7 cellular contexts compared by ENCODE assay signal in the genomic region with DNA sequence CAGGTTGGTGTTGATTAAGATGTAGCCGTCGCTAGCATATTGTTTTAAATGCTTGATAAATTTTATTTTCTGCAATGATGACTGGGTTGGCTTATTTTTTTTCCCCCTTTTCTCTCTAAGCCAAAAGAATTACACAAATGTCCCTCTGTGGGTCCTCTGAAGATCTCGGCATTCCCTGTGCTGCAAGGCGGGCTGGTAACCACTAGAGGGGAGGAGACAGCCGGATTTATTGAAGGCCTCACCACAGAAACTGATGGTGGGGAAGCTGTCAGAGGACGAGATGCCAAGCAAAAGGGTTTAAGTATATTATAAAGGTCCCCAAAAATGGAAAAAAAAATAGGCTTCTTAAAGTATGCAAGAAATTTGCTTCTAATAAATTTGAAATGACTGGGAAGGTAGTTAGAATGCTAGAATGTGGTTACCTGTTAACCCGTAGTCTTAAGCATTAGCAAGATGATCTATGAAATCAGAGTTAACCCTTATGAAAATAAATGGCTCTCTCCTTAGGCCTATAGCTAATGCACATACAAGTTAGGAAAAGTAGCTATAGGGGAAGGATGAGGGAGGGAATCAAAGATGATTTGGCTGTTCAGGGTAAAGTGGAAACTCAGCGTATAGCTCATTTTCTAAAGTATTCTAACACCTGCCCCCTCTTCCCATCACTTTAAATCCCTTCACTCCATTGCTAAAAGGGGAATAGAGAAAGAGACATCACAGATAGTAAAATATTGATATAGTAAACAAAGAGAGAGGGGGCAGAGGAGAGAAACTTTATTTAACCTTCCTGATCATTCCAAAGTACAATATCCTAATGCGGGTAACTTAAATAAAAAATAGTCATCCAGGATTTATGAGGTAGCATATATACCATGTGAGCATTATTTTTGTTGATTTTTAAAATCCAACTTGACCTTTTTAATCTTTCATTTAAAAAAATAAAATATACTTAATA.
DNase-seq lines count a peak whose midpoint lies in the region; ATAC-seq, FAIRE-seq and TF ChIP-seq lines count a peak whose summit lies in the region.

No MANE protein-coding gene starts in this region.

- H3K4me3 ChIP-seq in Peyer's patch: no peak overlapping the region
- H3K4me3 ChIP-seq in CD8-positive, alpha-beta T cell (ENCODE audit: low read depth, low read length): no peak overlapping the region

- no peak for TF ChIP-seq POLR2A in Peyer's patch (IDR thresholded peaks at IDR 0.05)

- ATAC-seq in HG03342 (IDR thresholded peaks at IDR 0.05; ENCODE audit: unreplicated experiment): peak; percentile 76
- peak; percentile 63 to 68 for ATAC-seq in stimulated activated naive B cell treated with anti-CD40 and anti-IgM and Interleukin-4, amounts not matched to agents 10 μg/mL and 1 μg/mL and 100 μg/mL, for 72 hours (replicated peaks)
- no peak for ATAC-seq in CD8-positive, alpha-beta T cell

- H3K9me3 Mint-ChIP-seq in stimulated activated naive B cell treated with anti-CD40 and anti-IgM and Interleukin-4, amounts not matched to agents 10 μg/mL and 1 μg/mL and 100 μg/mL, for 72 hours: peaks cover 0 to 3% of the 10 kb centered on the region in 2 donors
- H3K9me3 Mint-ChIP-seq in CD8-positive, alpha-beta T cell: peaks cover 17% of the 10 kb centered on the region
- peaks cover 3 to 28% (median 11%) of the 10 kb centered on the region in 6 donors for H3K9me3 Mint-ChIP-seq in immature natural killer cell

- DNase-seq in Peyer's patch (no peak), frontal cortex (ENCODE audit: low spot score in 2 of 2) (peak; percentile 6 to 33), immature natural killer cell (no peak)
- DNase-seq in stimulated activated naive B cell treated with anti-CD40 and anti-IgM and Interleukin-4, amounts not matched to agents 10 μg/mL and 1 μg/mL and 100 μg/mL, for 72 hours: no peak
- no peak for DNase-seq in CD8-positive, alpha-beta T cell

- FAIRE-seq in frontal cortex (lab: Jason Lieb, UNC): peak; percentile 39

- H3K27me3 Mint-ChIP-seq in stimulated activated naive B cell treated with anti-CD40 and anti-IgM and Interleukin-4, amounts not matched to agents 10 μg/mL and 1 μg/mL and 100 μg/mL, for 72 hours: no peaks in the 10 kb centered on the region
- H3K27me3 Mint-ChIP-seq in CD8-positive, alpha-beta T cell (ENCODE audit: low read depth): no peaks in the 10 kb centered on the region
- peaks cover 0 to 1% (median 0%) of the 10 kb centered on the region in 3 donors for H3K27me3 Mint-ChIP-seq in immature natural killer cell (ENCODE audit: low read depth in 3 of 3)

- TF ChIP-seq CTCF in GM12874 (IDR thresholded peaks at IDR 0.05; ENCODE audit: insufficient read depth, low read depth, low read length): peak; percentile 26; the same call in 1 of the 2 replicates
- TF ChIP-seq CTCF in Peyer's patch (IDR thresholded peaks at IDR 0.05): peak in 4 of 6 experiments; percentile 12 to 44 (median 28)
- no peak for TF ChIP-seq CTCF in CD8-positive, alpha-beta T cell (IDR thresholded peaks at IDR 0.05)

- H3K27me3 ChIP-seq in Peyer's patch: no peaks in the 10 kb centered on the region
- H3K27me3 ChIP-seq in CD8-positive, alpha-beta T cell (ENCODE audit: insufficient read depth, low read length): no peaks in the 10 kb centered on the region

- POLR2A ChIA-PET in CD8-positive, alpha-beta T cell (lab: Charles Lee): no interaction called here

- no peaks in the 10 kb centered on the region for H3K9me3 ChIP-seq in Peyer's patch
- H3K9me3 ChIP-seq in CD8-positive, alpha-beta T cell (ENCODE audit: low read length): no peaks in the 10 kb centered on the region

- no peak overlapping the region for H3K4me3 Mint-ChIP-seq in stimulated activated naive B cell treated with anti-CD40 and anti-IgM and Interleukin-4, amounts not matched to agents 10 μg/mL and 1 μg/mL and 100 μg/mL, for 72 hours
- no peak overlapping the region for H3K4me3 Mint-ChIP-seq in CD8-positive, alpha-beta T cell
- H3K4me3 Mint-ChIP-seq in immature natural killer cell: no peak overlapping the region

- H3K27ac ChIP-seq in Peyer's patch: no peak overlapping the region
- H3K27ac ChIP-seq in CD8-positive, alpha-beta T cell (ENCODE audit: low read depth, low read length): no peak overlapping the region

- no peaks in the 10 kb centered on the region for H3K36me3 ChIP-seq in Peyer's patch
- no peaks in the 10 kb centered on the region for H3K36me3 ChIP-seq in CD8-positive, alpha-beta T cell (ENCODE audit: insufficient read depth, low read length)

- H3K4me1 Mint-ChIP-seq in stimulated activated naive B cell treated with anti-CD40 and anti-IgM and Interleukin-4, amounts not matched to agents 10 μg/mL and 1 μg/mL and 100 μg/mL, for 72 hours: no peaks in the 10 kb centered on the region
- no peaks in the 10 kb centered on the region for H3K4me1 Mint-ChIP-seq in CD8-positive, alpha-beta T cell (ENCODE audit: low read depth)
- H3K4me1 Mint-ChIP-seq in immature natural killer cell: no peaks in the 10 kb centered on the region

- CTCF ChIA-PET in CD8-positive, alpha-beta T cell (lab: Charles Lee): no interaction called here

- no peak overlapping the region for H3K27ac Mint-ChIP-seq in stimulated activated naive B cell treated with anti-CD40 and anti-IgM and Interleukin-4, amounts not matched to agents 10 μg/mL and 1 μg/mL and 100 μg/mL, for 72 hours
- H3K27ac Mint-ChIP-seq in CD8-positive, alpha-beta T cell: no peak overlapping the region
- H3K27ac Mint-ChIP-seq in immature natural killer cell: no peak overlapping the region

- H3K36me3 Mint-ChIP-seq in stimulated activated naive B cell treated with anti-CD40 and anti-IgM and Interleukin-4, amounts not matched to agents 10 μg/mL and 1 μg/mL and 100 μg/mL, for 72 hours: no peaks in the 10 kb centered on the region
- no peaks in the 10 kb centered on the region for H3K36me3 Mint-ChIP-seq in CD8-positive, alpha-beta T cell
- peaks cover 0 to 4% (median 0%) of the 10 kb centered on the region in 3 donors for H3K36me3 Mint-ChIP-seq in immature natural killer cell

- intact Hi-C loops in CD8-positive, alpha-beta T cell (cut with DNase I, micrococcal nuclease): no loop called here

- H3K4me1 ChIP-seq in Peyer's patch: no peaks in the 10 kb centered on the region
- H3K4me1 ChIP-seq in CD8-positive, alpha-beta T cell (ENCODE audit: insufficient read depth, low read length): no peaks in the 10 kb centered on the region

Comparison
In these comparisons a context has a peak if more than half of its experiments do, and no peak if none do; other contexts are left out.
1. DNase-seq: peak in frontal cortex (2 of 2); none in Peyer's patch (0 of 3), stimulated activated naive B cell treated with anti-CD40 and anti-IgM and Interleukin-4, amounts not matched to agents 10 μg/mL and 1 μg/mL and 100 μg/mL, for 72 hours (single experiment), CD8-positive, alpha-beta T cell (0 of 7) and immature natural killer cell (0 of 3).